In genomic region chr16:11050954-11051353, GRCh38 we compare ENCODE assay signal across 15 cellular contexts.
DNase-seq lines count a peak whose midpoint lies in the region; ATAC-seq and TF ChIP-seq lines count a peak whose summit lies in the region.
"Had no signal": no experiment of that assay in that cellular context is flagged by ENCODE, and none has a peak within 500 bp of the region (broad histone marks: within the 10 kb centered on the region; RNA-seq: fewer than 3 reads in every experiment).

No MANE protein-coding gene starts in this region.

- H3K79me2 ChIP-seq in GM23338 (replicated peaks; ENCODE audit: insufficient read depth): no peaks in the 10 kb centered on the region

- H3K36me3 Mint-ChIP-seq in GM23338 (ENCODE audit: low read depth) (no peaks in the 10 kb centered on the region), T-helper 17 cell (ENCODE audit: low read depth) (peaks cover 2% of the 10 kb centered on the region)
- peaks cover 20% of the 10 kb centered on the region for H3K36me3 Mint-ChIP-seq in effector memory CD8-positive, alpha-beta T cell (ENCODE audit: insufficient read depth)

- H3K9me3 Mint-ChIP-seq in GM23338: no peaks in the 10 kb centered on the region
- no peaks in the 10 kb centered on the region for H3K9me3 Mint-ChIP-seq in effector memory CD8-positive, alpha-beta T cell

- ATAC-seq in GM23338 (peak; percentile 38), T-helper 17 cell (no peak)
- ATAC-seq in effector memory CD8-positive, alpha-beta T cell (replicated peaks): no peak

- H3K9me2 ChIP-seq in GM23338 (ENCODE audit: insufficient read depth): no peaks in the 10 kb centered on the region

- no peaks in the 10 kb centered on the region for H3K9me3 ChIP-seq in T-helper 17 cell (ENCODE audit: control insufficient read depth, low read length, poor library complexity, severe bottlenecking)
- H3K9me3 ChIP-seq: testis had no signal

- no peaks in the 10 kb centered on the region for H3K27me3 ChIP-seq in GM23338 (ENCODE audit: insufficient read depth)
- H3K27me3 ChIP-seq: testis had no signal

- H3K27me3 Mint-ChIP-seq in GM23338 (ENCODE audit: insufficient read depth, low read depth, poor library complexity) (peaks cover 5% of the 10 kb centered on the region), T-helper 17 cell (no peaks in the 10 kb centered on the region)
- no peaks in the 10 kb centered on the region for H3K27me3 Mint-ChIP-seq in effector memory CD8-positive, alpha-beta T cell

- no peaks in the 10 kb centered on the region for H3K36me3 ChIP-seq in GM23338 (ENCODE audit: insufficient read depth)

- no peaks in the 10 kb centered on the region for H4K20me1 ChIP-seq in GM23338 (replicated peaks; ENCODE audit: insufficient read depth)

- H3K27ac Mint-ChIP-seq in GM23338 (no peak overlapping the region), T-helper 17 cell (peak overlapping the region; percentile 89)
- H3K27ac Mint-ChIP-seq in effector memory CD8-positive, alpha-beta T cell: peak overlapping the region; percentile 90

- peaks cover 6% of the 10 kb centered on the region for H3K4me1 ChIP-seq in GM23338 (ENCODE audit: insufficient read depth)

- DNase-seq in NCI-H2081 (lab: John Stamatoyannopoulos, UW): peak; percentile 5 to 33
- DNase-seq in NCI-H2081 treated with DMSO at 0.1 percent for 48 hours (lab: John Stamatoyannopoulos, UW): no peak
- DNase-seq in GM23338 (ENCODE audit: low spot score): peak; percentile 10
- no peak for DNase-seq in T-helper 17 cell
- no peak for DNase-seq in effector memory CD8-positive, alpha-beta T cell
- DNase-seq in midbrain (lab: John Stamatoyannopoulos, UW): no peak
- DNase-seq in activated naive CD4-positive, alpha-beta T cell (lab: John Stamatoyannopoulos, UW): no peak
- DNase-seq in NCI-H524 treated with DMSO at 0.1 percent for 48 hours (lab: John Stamatoyannopoulos, UW): no peak
- DNase-seq: GF-D8, NCI-H1930, SHP77 treated with DMSO at 0.1 percent for 48 hours, T1000, testis had no signal

- H3K27ac ChIP-seq in GM23338 (ENCODE audit: low read depth): no peak overlapping the region
- H3K27ac ChIP-seq: KMS-11, testis had no signal

- H3K4me1 Mint-ChIP-seq in GM23338 (peaks cover 26% of the 10 kb centered on the region), T-helper 17 cell (peaks cover 35% of the 10 kb centered on the region)
- H3K4me1 Mint-ChIP-seq in effector memory CD8-positive, alpha-beta T cell (ENCODE audit: low read depth in 2 of 2): peaks cover 21 to 34% of the 10 kb centered on the region in 2 donors

- no peak overlapping the region for H3K4me3 ChIP-seq in GM23338
- H3K4me3 ChIP-seq: lung, testis had no signal

- TF ChIP-seq CTCF in GM23338 (conservative IDR thresholded peaks at IDR 0.05; ENCODE audit: low read depth in 2 of 2): no peak

- no peak overlapping the region for H2AFZ ChIP-seq in GM23338

- H3K4me2 ChIP-seq in GM23338: no peak overlapping the region
- H3K4me2 ChIP-seq: KMS-11 had no signal

- no peaks in the 10 kb centered on the region for H3F3A ChIP-seq in GM23338 (replicated peaks; ENCODE audit: low read depth)

- H3K4me3 Mint-ChIP-seq in GM23338 (no peak overlapping the region), T-helper 17 cell (no peak overlapping the region)
- no peak overlapping the region for H3K4me3 Mint-ChIP-seq in effector memory CD8-positive, alpha-beta T cell

TF ChIP-seq in GM23338, 12 proteins besides CTCF, POLR2A, EP300 and RAD21 (continues in another document):
- no peak for TF ChIP-seq ZNF114 (CRISPR knock-in tag; IDR thresholded peaks at IDR 0.05)
- no peak for TF ChIP-seq REST (IDR thresholded peaks at IDR 0.05; ENCODE audit: unreplicated experiment)
- TF ChIP-seq EZH2phosphoT487 (IDR thresholded peaks at IDR 0.05; ENCODE audit: unreplicated experiment): no peak
- TF ChIP-seq, protein P1, sequence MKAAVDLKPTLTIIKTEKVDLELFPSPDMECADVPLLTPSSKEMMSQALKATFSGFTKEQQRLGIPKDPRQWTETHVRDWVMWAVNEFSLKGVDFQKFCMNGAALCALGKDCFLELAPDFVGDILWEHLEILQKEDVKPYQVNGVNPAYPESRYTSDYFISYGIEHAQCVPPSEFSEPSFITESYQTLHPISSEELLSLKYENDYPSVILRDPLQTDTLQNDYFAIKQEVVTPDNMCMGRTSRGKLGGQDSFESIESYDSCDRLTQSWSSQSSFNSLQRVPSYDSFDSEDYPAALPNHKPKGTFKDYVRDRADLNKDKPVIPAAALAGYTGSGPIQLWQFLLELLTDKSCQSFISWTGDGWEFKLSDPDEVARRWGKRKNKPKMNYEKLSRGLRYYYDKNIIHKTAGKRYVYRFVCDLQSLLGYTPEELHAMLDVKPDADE (IDR thresholded peaks at IDR 0.05): no peak
- no peak for TF ChIP-seq STAT1 (IDR thresholded peaks at IDR 0.05; ENCODE audit: unreplicated experiment)
- no peak for TF ChIP-seq JUNB (IDR thresholded peaks at IDR 0.05; ENCODE audit: unreplicated experiment)
- no peak for TF ChIP-seq POLR2AphosphoS5 (IDR thresholded peaks at IDR 0.05; ENCODE audit: low read depth)

Comparison
In these comparisons a context has a peak if more than half of its experiments do, and no peak if none do; other contexts are left out.
1. DNase-seq: peak in NCI-H2081 (2 of 2) and GM23338 (single experiment); none in NCI-H2081 treated with DMSO at 0.1 percent for 48 hours (single experiment), T-helper 17 cell (0 of 3), effector memory CD8-positive, alpha-beta T cell (0 of 3), midbrain (single experiment), activated naive CD4-positive, alpha-beta T cell (0 of 4) and NCI-H524 treated with DMSO at 0.1 percent for 48 hours (single experiment).